In the genomic region with DNA sequence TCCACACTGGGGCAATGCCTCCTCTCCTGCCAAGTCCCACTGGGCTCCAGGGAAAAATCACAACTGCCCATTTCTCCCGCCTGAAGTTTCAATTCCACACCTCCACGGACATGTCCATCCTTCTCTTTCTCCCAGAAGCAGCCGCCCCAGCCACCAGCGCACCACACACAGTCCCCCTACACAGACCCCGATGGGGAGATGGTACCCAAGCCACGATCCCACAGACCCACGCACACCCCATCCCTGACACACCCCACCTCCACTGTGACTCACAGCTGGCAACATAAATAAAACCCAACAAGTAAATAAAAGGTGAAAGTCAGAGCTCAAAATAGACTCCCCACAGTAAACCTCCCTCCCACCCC, we compare ENCODE assay signal across 33 cellular contexts. TPM values are rescaled to one million over a fixed set of nuclear protein-coding genes. Genes with fewer than 3 reads are reported as not detected.
A peak's percentile ranks its signal among the peaks of the same experiment; 100 is the strongest.
DNase-seq lines count a peak whose midpoint lies in the region; FAIRE-seq and TF ChIP-seq lines count a peak whose summit lies in the region.
"Had no signal": no experiment of that assay in that cellular context is flagged by ENCODE, and none has a peak within 500 bp of the region (broad histone marks: within the 10 kb centered on the region; RNA-seq: fewer than 3 reads in every experiment).

No MANE protein-coding gene starts in this region.

- FAIRE-seq in HTR-8/SVneo (lab: Jason Lieb, UNC), result peak; percentile 36
- FAIRE-seq: GM12891 had no signal

- H3K36me3 ChIP-seq in duodenal mucosa (ENCODE audit: control insufficient read depth in 1 of 2, insufficient read depth in 2 of 2, low read length in 2 of 2) (no peaks in the 10 kb centered on the region), mucosa of stomach (ENCODE audit: control insufficient read depth, insufficient read depth, low read length) (no peaks in the 10 kb centered on the region), stomach (no peaks in the 10 kb centered on the region)
- H3K36me3 ChIP-seq: BE2C, MG63, thyroid gland had no signal

- H3K4me1 ChIP-seq in duodenal mucosa (ENCODE audit: control insufficient read depth in 1 of 2, insufficient read depth in 2 of 2, low read length in 2 of 2) (peaks cover 59 to 60% of the 10 kb centered on the region in 2 donors), mucosa of stomach (ENCODE audit: control insufficient read depth, insufficient read depth, low read length) (peaks cover 54% of the 10 kb centered on the region), stomach (peaks cover 53 to 85% (median 73%) of the 10 kb centered on the region in 4 donors)

- no peaks in the 10 kb centered on the region for H3K9me3 Mint-ChIP-seq in osteocyte (ENCODE audit: unreplicated experiment)
- H3K9me3 Mint-ChIP-seq: activated naive CD8-positive, alpha-beta T cell treated with anti-CD3 and anti-CD28 coated beads, Interleukin-2, amount 10 ng/mL, durations not matched to agents 7 days and 5 days; CD8-positive, alpha-beta memory T cell; stimulated activated naive CD8-positive, alpha-beta T cell treated with anti-CD3 and anti-CD28 coated beads, Interleukin-15, Interleukin-2, amounts not matched to agents 100 ng/mL and 50 ng/mL, for 24 hours; T-helper 1 cell treated with Interleukin-12 subunit alpha and Interleukin-12 subunit beta and Interleukin-4 antibody, amounts not matched to agents 30 μg/mL and 1 μg/mL, for 36 hours had no signal

- H3K4me3 ChIP-seq in duodenal mucosa (ENCODE audit: low read depth in 1 of 2, low read length in 2 of 2) (peak overlapping the region; percentile 2 to 63), mucosa of stomach (ENCODE audit: low read length) (no peak overlapping the region), stomach (no peak overlapping the region)
- H3K4me3 ChIP-seq: lung, MG63, thyroid gland had no signal

- TF ChIP-seq CTCF in stomach (IDR thresholded peaks at IDR 0.05), result no peak
- no peak for TF ChIP-seq CTCF in osteocyte (IDR thresholded peaks at IDR 0.05)

- H3K4me3 Mint-ChIP-seq in osteocyte (ENCODE audit: unreplicated experiment), result no peak overlapping the region
- H3K4me3 Mint-ChIP-seq: activated CD4-positive, alpha-beta T cell treated with anti-CD3 and anti-CD28 coated beads for 36 hours; activated naive CD8-positive, alpha-beta T cell treated with anti-CD3 and anti-CD28 coated beads, Interleukin-2, amount 10 ng/mL, durations not matched to agents 7 days and 5 days; stimulated activated naive CD8-positive, alpha-beta T cell treated with anti-CD3 and anti-CD28 coated beads, Interleukin-15, Interleukin-2, amounts not matched to agents 100 ng/mL and 50 ng/mL, for 24 hours; T-helper 1 cell treated with Interleukin-12 subunit alpha and Interleukin-12 subunit beta and Interleukin-4 antibody, amounts not matched to agents 30 μg/mL and 1 μg/mL, for 36 hours had no signal

- intact Hi-C loops in stomach (cut with DNase I; ENCODE audit: low total_unique reads), result no loop called here

- H3K9ac ChIP-seq in duodenal mucosa (ENCODE audit: low read depth in 1 of 2, low read length in 2 of 2), result peak overlapping the region; percentile 26 to 50
- peak overlapping the region; percentile 40 for H3K9ac ChIP-seq in mucosa of stomach (ENCODE audit: low read length)
- H3K9ac ChIP-seq: SK-N-SH had no signal

- 37 to 69% (median 57%) methylated on average over 7 of the region's 7 CpGs for WGBS in stomach, 5 donors

- no peak overlapping the region for H3K27ac Mint-ChIP-seq in osteocyte (ENCODE audit: unreplicated experiment)
- H3K27ac Mint-ChIP-seq: activated CD4-positive, alpha-beta T cell treated with anti-CD3 and anti-CD28 coated beads for 36 hours; activated naive CD8-positive, alpha-beta T cell treated with anti-CD3 and anti-CD28 coated beads, Interleukin-2, amount 10 ng/mL, durations not matched to agents 7 days and 5 days; stimulated activated naive CD8-positive, alpha-beta T cell treated with anti-CD3 and anti-CD28 coated beads, Interleukin-15, Interleukin-2, amounts not matched to agents 100 ng/mL and 50 ng/mL, for 24 hours; T-helper 1 cell treated with Interleukin-12 subunit alpha and Interleukin-12 subunit beta and Interleukin-4 antibody, amounts not matched to agents 30 μg/mL and 1 μg/mL, for 36 hours had no signal

- H3K27me3 ChIP-seq in duodenal mucosa (ENCODE audit: control insufficient read depth in 1 of 2, insufficient read depth in 2 of 2, low read length in 2 of 2), result peaks cover 18 to 21% of the 10 kb centered on the region in 2 donors
- H3K27me3 ChIP-seq in mucosa of stomach (ENCODE audit: control insufficient read depth, insufficient read depth, low read length), result peaks cover 40% of the 10 kb centered on the region
- H3K27me3 ChIP-seq in stomach, result peaks cover 7 to 66% (median 36%) of the 10 kb centered on the region in 3 donors
- H3K27me3 ChIP-seq: thyroid gland had no signal

- H3K27ac ChIP-seq in duodenal mucosa (ENCODE audit: low read depth, low read length) (peak overlapping the region; percentile 59), stomach (peak overlapping the region; percentile 66 to 80 (median 76))
- H3K27ac ChIP-seq: RWPE1, thyroid gland had no signal

- H3K36me3 Mint-ChIP-seq in osteocyte (ENCODE audit: unreplicated experiment), result no peaks in the 10 kb centered on the region
- H3K36me3 Mint-ChIP-seq: activated naive CD8-positive, alpha-beta T cell treated with anti-CD3 and anti-CD28 coated beads, Interleukin-2, amount 10 ng/mL, durations not matched to agents 7 days and 5 days; CD8-positive, alpha-beta memory T cell had no signal

- TF ChIP-seq EP300 in stomach (IDR thresholded peaks at IDR 0.05), result no peak

- H3K4me1 Mint-ChIP-seq in osteocyte (ENCODE audit: unreplicated experiment), result peaks cover 26% of the 10 kb centered on the region
- H3K4me1 Mint-ChIP-seq: activated naive CD8-positive, alpha-beta T cell treated with anti-CD3 and anti-CD28 coated beads, Interleukin-2, amount 10 ng/mL, durations not matched to agents 7 days and 5 days had no signal

- DNase-seq in HTR-8/SVneo (ENCODE audit: insufficient read length, low spot score), result no peak
- DNase-seq in stomach, result no peak
- DNase-seq in SIG-M5 treated with dmso at 0.1 percent for 504 hours (lab: John Stamatoyannopoulos, UW; ENCODE audit: unreplicated experiment), result no peak
- no peak for DNase-seq in OCI-M2 (lab: John Stamatoyannopoulos, UW; ENCODE audit: unreplicated experiment)
- DNase-seq in osteocyte (ENCODE audit: extremely low spot score, unreplicated experiment), result no peak
- DNase-seq in NCI-H345 treated with DMSO at 0.1 percent for 48 hours (lab: John Stamatoyannopoulos, UW; ENCODE audit: unreplicated experiment), result no peak
- DNase-seq: ACHN; activated CD4-positive, alpha-beta T cell treated with anti-CD3 and anti-CD28 coated beads for 36 hours; activated effector memory CD4-positive, alpha-beta T cell treated with Interleukin-2 at 50 U/mL for 16 hours; activated naive CD8-positive, alpha-beta T cell treated with anti-CD3 and anti-CD28 coated beads, Interleukin-2, amount 10 ng/mL, durations not matched to agents 7 days and 5 days; BE2C; CD8-positive, alpha-beta memory T cell; effector CD4-positive, alpha-beta T cell; KG1; kidney glomerular epithelial cell; MG63; NCI-H1105 treated with DMSO at 0.1 percent for 48 hours; NCI-H2029; NCI-H774; thyroid gland had no signal

- H3K27me3 Mint-ChIP-seq in osteocyte (ENCODE audit: unreplicated experiment), result peaks cover 40% of the 10 kb centered on the region

- H3K9me3 ChIP-seq in duodenal mucosa (ENCODE audit: control insufficient read depth in 1 of 2, low read length in 2 of 2) (no peaks in the 10 kb centered on the region), mucosa of stomach (ENCODE audit: control insufficient read depth, low read length) (no peaks in the 10 kb centered on the region), stomach (no peaks in the 10 kb centered on the region)
- H3K9me3 ChIP-seq: BE2C, MG63, SK-N-SH, thyroid gland had no signal

- no peak for TF ChIP-seq POLR2A in stomach (IDR thresholded peaks at IDR 0.05)

RNA-seq across cellular contexts. Expression of gene MSI1, which starts 2.6 kb away (rescaled TPM):
- total RNA-seq in stomach, result 1 to 10 TPM in 1 of 5 donors, under 1 TPM in 2, not detected in 2; 0.58 to 7.1 (median 0.92) TPM
- 1 to 10 TPM in 2 of 3 donors, under 1 TPM in 1; 0.95 to 3.1 (median 2.3) TPM for polyA plus RNA-seq in stomach
- total RNA-seq in osteocyte, result 1.0 and 1.3 TPM in 2 replicates
- total RNA-seq: activated naive CD8-positive, alpha-beta T cell treated with anti-CD3 and anti-CD28 coated beads, Interleukin-2, amount 10 ng/mL, durations not matched to agents 7 days and 5 days had no signal
- polyA plus RNA-seq: CD8-positive, alpha-beta memory T cell had no signal

RNA-seq across cellular contexts. Expression of gene PLA2G1B, which starts 38.7 kb away (rescaled TPM):
- total RNA-seq in stomach, result not detected
- polyA plus RNA-seq in stomach, result 10 to 100 TPM in 2 of 3 donors, 1 to 10 TPM in 1; 7.0 to 18.5 (median 10.2) TPM
- 0.67 and 1.2 TPM in 2 replicates for total RNA-seq in osteocyte
- total RNA-seq: activated naive CD8-positive, alpha-beta T cell treated with anti-CD3 and anti-CD28 coated beads, Interleukin-2, amount 10 ng/mL, durations not matched to agents 7 days and 5 days; CD8-positive, alpha-beta memory T cell; H4; HT1080; occipital lobe; renal cortical epithelial cell; skeletal muscle tissue; thyroid gland had no signal
- polyA plus RNA-seq: CD8-positive, alpha-beta memory T cell; SK-N-SH had no signal

Comparison
In these comparisons a context has a peak if more than half of its experiments do, and no peak if none do; other contexts are left out.
1. H3K4me3 ChIP-seq: peak in duodenal mucosa (2 of 2); none in mucosa of stomach (single experiment) and stomach (0 of 4).